8 cellular contexts compared by ENCODE assay signal in genomic region chr14:64726585-64726890, GRCh38. TPM values are rescaled to one million over a fixed set of nuclear protein-coding genes. Genes with fewer than 3 reads are reported as not detected.
DNase-seq lines count a peak whose midpoint lies in the region; ATAC-seq and TF ChIP-seq lines count a peak whose summit lies in the region.

No MANE protein-coding gene starts in this region.

- CTCF ChIA-PET in RWPE1 (lab: Yijun Ruan, JAX) = interaction anchor here (0.8 to 1.2 kb wide), 2 partner anchors 32 to 49 kb away, joined by 3 to 4 read pairs; no protein-coding TSS in a partner anchor

- H3K9me3 Mint-ChIP-seq in activated naive CD8-positive, alpha-beta T cell treated with anti-CD3 and anti-CD28 coated beads, Interleukin-2, amount 50 U/mL, for 24 hours = no peaks in the 10 kb centered on the region
- H3K9me3 Mint-ChIP-seq in activated naive CD8-positive, alpha-beta T cell treated with anti-CD3 and anti-CD28 coated beads for 36 hours = no peaks in the 10 kb centered on the region
- peaks cover 6% of the 10 kb centered on the region for H3K9me3 Mint-ChIP-seq in glutamatergic neuron (ENCODE audit: unreplicated experiment)

- no peaks in the 10 kb centered on the region for H3K36me3 Mint-ChIP-seq in activated naive CD8-positive, alpha-beta T cell treated with anti-CD3 and anti-CD28 coated beads, Interleukin-2, amount 50 U/mL, for 24 hours (ENCODE audit: low read depth)
- H3K36me3 Mint-ChIP-seq in activated naive CD8-positive, alpha-beta T cell treated with anti-CD3 and anti-CD28 coated beads for 36 hours = no peaks in the 10 kb centered on the region
- H3K36me3 Mint-ChIP-seq in glutamatergic neuron (ENCODE audit: unreplicated experiment) = peaks cover 4% of the 10 kb centered on the region

- H3K27me3 ChIP-seq in tibial artery = no peaks in the 10 kb centered on the region

- H3K4me1 ChIP-seq in tibial artery = peaks cover 3 to 81% (median 79%) of the 10 kb centered on the region in 4 donors

- no peaks in the 10 kb centered on the region for H3K27me3 Mint-ChIP-seq in activated naive CD8-positive, alpha-beta T cell treated with anti-CD3 and anti-CD28 coated beads, Interleukin-2, amount 50 U/mL, for 24 hours
- no peaks in the 10 kb centered on the region for H3K27me3 Mint-ChIP-seq in activated naive CD8-positive, alpha-beta T cell treated with anti-CD3 and anti-CD28 coated beads for 36 hours
- H3K27me3 Mint-ChIP-seq in glutamatergic neuron (ENCODE audit: unreplicated experiment) = peaks cover 12% of the 10 kb centered on the region

- H3K4me3 Mint-ChIP-seq in activated naive CD8-positive, alpha-beta T cell treated with anti-CD3 and anti-CD28 coated beads, Interleukin-2, amount 50 U/mL, for 24 hours = no peak overlapping the region
- no peak overlapping the region for H3K4me3 Mint-ChIP-seq in activated naive CD8-positive, alpha-beta T cell treated with anti-CD3 and anti-CD28 coated beads for 36 hours
- peak overlapping the region; percentile 15 for H3K4me3 Mint-ChIP-seq in glutamatergic neuron (ENCODE audit: unreplicated experiment)

- no peak overlapping the region for H3K27ac Mint-ChIP-seq in activated naive CD8-positive, alpha-beta T cell treated with anti-CD3 and anti-CD28 coated beads, Interleukin-2, amount 50 U/mL, for 24 hours
- no peak overlapping the region for H3K27ac Mint-ChIP-seq in activated naive CD8-positive, alpha-beta T cell treated with anti-CD3 and anti-CD28 coated beads for 36 hours
- no peak overlapping the region for H3K27ac Mint-ChIP-seq in glutamatergic neuron (ENCODE audit: unreplicated experiment)

- ATAC-seq in activated naive CD8-positive, alpha-beta T cell treated with anti-CD3 and anti-CD28 coated beads, Interleukin-2, amount 50 U/mL, for 24 hours = peak; percentile 47
- ATAC-seq in GM21528 (IDR thresholded peaks at IDR 0.05; ENCODE audit: low FRiP score, unreplicated experiment) (no peak), HG03469 (IDR thresholded peaks at IDR 0.05; ENCODE audit: unreplicated experiment) (no peak)

- intact Hi-C loops in tibial artery (cut with DNase I; ENCODE audit: low total_unique reads) = no loop called here

- H3K9me3 ChIP-seq in tibial artery = no peaks in the 10 kb centered on the region

- H3K4me3 ChIP-seq in tibial artery = no peak overlapping the region

- peak; percentile 15 for DNase-seq in activated naive CD8-positive, alpha-beta T cell treated with anti-CD3 and anti-CD28 coated beads, Interleukin-2, amount 50 U/mL, for 24 hours
- DNase-seq in activated naive CD8-positive, alpha-beta T cell treated with anti-CD3 and anti-CD28 coated beads for 36 hours = no peak
- DNase-seq in RWPE1 (ENCODE audit: low spot score) = peak; percentile 95
- DNase-seq in glutamatergic neuron = peak; percentile 32
- DNase-seq in tibial artery = peak in 1 of 2 donors; percentile 70
- no peak for DNase-seq in medulla oblongata (ENCODE audit: extremely low spot score)

- H3K27ac ChIP-seq in RWPE1 = peak overlapping the region; percentile 94
- peak overlapping the region; percentile 88 to 91 for H3K27ac ChIP-seq in tibial artery

- TF ChIP-seq CTCF in RWPE1 (conservative IDR thresholded peaks at IDR 0.05; ENCODE audit: low read depth) (no peak), glutamatergic neuron (IDR thresholded peaks at IDR 0.05; ENCODE audit: partially characterized antibody, unreplicated experiment) (no peak), tibial artery (IDR thresholded peaks at IDR 0.05) (no peak)

- H3K4me1 Mint-ChIP-seq in activated naive CD8-positive, alpha-beta T cell treated with anti-CD3 and anti-CD28 coated beads, Interleukin-2, amount 50 U/mL, for 24 hours = peaks cover 26% of the 10 kb centered on the region
- peaks cover 5% of the 10 kb centered on the region for H3K4me1 Mint-ChIP-seq in activated naive CD8-positive, alpha-beta T cell treated with anti-CD3 and anti-CD28 coated beads for 36 hours
- H3K4me1 Mint-ChIP-seq in glutamatergic neuron (ENCODE audit: low read depth, unreplicated experiment) = peaks cover 30% of the 10 kb centered on the region

- POLR2A ChIA-PET in RWPE1 (lab: Yijun Ruan, JAX; ENCODE audit: low non-redundant PET) = interaction anchor here (1.4 kb wide), 1 partner anchor 18 kb away, joined by 4 read pairs; no protein-coding TSS in a partner anchor

- peaks cover 32 to 42% (median 42%) of the 10 kb centered on the region in 3 donors for H3K36me3 ChIP-seq in tibial artery

RNA-seq across cellular contexts. Expression of gene PLEKHG3, which starts 22.3 kb away (rescaled TPM):
- total RNA-seq in activated naive CD8-positive, alpha-beta T cell treated with anti-CD3 and anti-CD28 coated beads for 36 hours = under 1 TPM in 1 of 2 experiments, not detected in 1; 0.12 TPM
- total RNA-seq in glutamatergic neuron (ENCODE audit: unreplicated experiment) = 10.1 TPM

Comparison
In these comparisons a context has a peak if more than half of its experiments do, and no peak if none do; other contexts are left out.
1. DNase-seq: peak in activated naive CD8-positive, alpha-beta T cell treated with anti-CD3 and anti-CD28 coated beads, Interleukin-2, amount 50 U/mL, for 24 hours (single experiment), RWPE1 (single experiment) and glutamatergic neuron (single experiment); none in activated naive CD8-positive, alpha-beta T cell treated with anti-CD3 and anti-CD28 coated beads for 36 hours (single experiment) and medulla oblongata (single experiment).